Comparison of ENCODE assay signal across 9 cellular contexts in the genomic region with DNA sequence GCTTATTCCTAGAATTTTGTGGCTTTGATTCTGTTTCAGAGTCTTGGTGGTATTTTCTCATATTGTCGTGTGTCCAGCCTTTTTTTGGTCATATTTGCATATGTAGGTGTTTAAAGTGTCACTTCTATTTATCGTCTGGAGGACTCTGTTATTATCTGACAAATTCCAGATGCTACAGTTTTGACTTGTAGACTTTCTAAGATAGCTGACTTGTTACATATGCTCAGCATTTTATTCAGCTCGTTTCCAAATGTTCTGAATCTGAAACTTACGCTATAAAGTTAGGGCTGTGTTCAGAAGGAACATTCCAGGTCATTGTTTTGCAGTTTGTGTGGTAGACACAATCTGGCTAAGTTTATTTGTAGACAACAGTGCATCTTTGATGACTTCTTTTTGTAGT. TPM values are rescaled to one million over a fixed set of nuclear protein-coding genes. Genes with fewer than 3 reads are reported as not detected.
DNase-seq lines count a peak whose midpoint lies in the region; ATAC-seq and TF ChIP-seq lines count a peak whose summit lies in the region.
"Had no signal": no experiment of that assay in that cellular context is flagged by ENCODE, and none has a peak within 500 bp of the region (broad histone marks: within the 10 kb centered on the region; RNA-seq: fewer than 3 reads in every experiment).

No MANE protein-coding gene starts in this region.

- H3K4me1 ChIP-seq in BE2C: no peaks in the 10 kb centered on the region

- POLR2A ChIA-PET in GM10248 (lab: Yijun Ruan, JAX): interaction anchor here (0.8 kb wide), 1 partner anchor 1779 kb away, joined by 3 read pairs; no protein-coding TSS in a partner anchor

- ATAC-seq in natural killer cell: no peak
- no peak for ATAC-seq in HG02840 (IDR thresholded peaks at IDR 0.05; ENCODE audit: low FRiP score, unreplicated experiment)
- ATAC-seq in left colon: no peak

- H3K36me3 Mint-ChIP-seq in dendritic cell treated with granulocyte-macrophage colony-stimulating factor and Interleukin-4, amounts not matched to agents 40 ng/mL and 50 ng/mL, for 4 days (ENCODE audit: low read depth): peaks cover 59% of the 10 kb centered on the region
- no peaks in the 10 kb centered on the region for H3K36me3 Mint-ChIP-seq in natural killer cell

- intact Hi-C loops in dendritic cell treated with granulocyte-macrophage colony-stimulating factor and Interleukin-4, amounts not matched to agents 40 ng/mL and 50 ng/mL, for 4 days (cut with micrococcal nuclease): no loop called here
- intact Hi-C loops in natural killer cell (cut with micrococcal nuclease): loop anchor here (10.0 kb wide), 2 partner anchors 56 to 554 kb away; a partner anchor contains a TSS
- intact Hi-C loops in left colon (cut with DNase I, micrococcal nuclease): no loop called here

- DNase-seq in BE2C (no peak), LNCaP clone FGC (ENCODE audit: low read depth) (no peak), natural killer cell (no peak), NCI-H1105 treated with DMSO at 0.1 percent for 48 hours (lab: John Stamatoyannopoulos, UW) (no peak), left colon (no peak), GM10248 (ENCODE audit: extremely low spot score) (no peak)
- DNase-seq: NCI-H2107 had no signal

- no peaks in the 10 kb centered on the region for H3K9me3 Mint-ChIP-seq in dendritic cell treated with granulocyte-macrophage colony-stimulating factor and Interleukin-4, amounts not matched to agents 40 ng/mL and 50 ng/mL, for 4 days
- no peaks in the 10 kb centered on the region for H3K9me3 Mint-ChIP-seq in natural killer cell

- peak overlapping the region; percentile 92 for H3K4me3 ChIP-seq in BE2C (ENCODE audit: low read depth, low read length)
- peak overlapping the region; percentile 66 for H3K4me3 ChIP-seq in LNCaP clone FGC (ENCODE audit: low read depth, low read length)

- H3K27ac Mint-ChIP-seq in dendritic cell treated with granulocyte-macrophage colony-stimulating factor and Interleukin-4, amounts not matched to agents 40 ng/mL and 50 ng/mL, for 4 days: no peak overlapping the region
- peak overlapping the region; percentile 86 to 95 for H3K27ac Mint-ChIP-seq in natural killer cell

- H3K27me3 ChIP-seq in BE2C: no peaks in the 10 kb centered on the region

- no peaks in the 10 kb centered on the region for H3K9me3 ChIP-seq in BE2C

- H3K4me1 Mint-ChIP-seq in dendritic cell treated with granulocyte-macrophage colony-stimulating factor and Interleukin-4, amounts not matched to agents 40 ng/mL and 50 ng/mL, for 4 days (ENCODE audit: low read depth): peaks cover 39% of the 10 kb centered on the region
- peaks cover 47 to 50% of the 10 kb centered on the region in 2 donors for H3K4me1 Mint-ChIP-seq in natural killer cell

- H3K4me3 Mint-ChIP-seq in dendritic cell treated with granulocyte-macrophage colony-stimulating factor and Interleukin-4, amounts not matched to agents 40 ng/mL and 50 ng/mL, for 4 days: peak overlapping the region; percentile 32
- peak overlapping the region; percentile 67 for H3K4me3 Mint-ChIP-seq in natural killer cell

- CTCF ChIA-PET in GM10248 (lab: Yijun Ruan, JAX): interaction anchor here (1.5 to 4.2 kb wide), 4 partner anchors 11 to 60 kb away, joined by 3 to 31 read pairs (median 4); no protein-coding TSS in a partner anchor

- H3K36me3 ChIP-seq in BE2C: peaks cover 45% of the 10 kb centered on the region

- no peak for TF ChIP-seq CTCF in BE2C (IDR thresholded peaks at IDR 0.05; ENCODE audit: low read depth, low read length)
- no peak for TF ChIP-seq CTCF in LNCaP clone FGC (IDR thresholded peaks at IDR 0.05; ENCODE audit: control insufficient read depth, extremely low read depth, insufficient read depth)
- TF ChIP-seq CTCF in natural killer cell (IDR thresholded peaks at IDR 0.05): no peak
- no peak for TF ChIP-seq CTCF in GM10248 (IDR thresholded peaks at IDR 0.05; ENCODE audit: control extremely low read depth, extremely low read depth, low read depth, missing control alignments)

- H3K27me3 Mint-ChIP-seq in dendritic cell treated with granulocyte-macrophage colony-stimulating factor and Interleukin-4, amounts not matched to agents 40 ng/mL and 50 ng/mL, for 4 days: no peaks in the 10 kb centered on the region
- no peaks in the 10 kb centered on the region for H3K27me3 Mint-ChIP-seq in natural killer cell (ENCODE audit: low read depth in 2 of 2)

RNA-seq across cellular contexts. Expression of a gene that starts 1.9 kb away (rescaled TPM):
- 35.1 TPM for polyA plus RNA-seq in BE2C (2012; ENCODE audit: insufficient read depth, insufficient read length, low read depth)
- total RNA-seq in natural killer cell (10 to 100 TPM; 50.4 to 72.8 (median 60.1) TPM), left colon (10 to 100 TPM; 76.9 to 90.2 TPM)
